9 cellular contexts compared by ENCODE assay signal in genomic region chr4:41360214-41360910, GRCh38.
DNase-seq lines count a peak whose midpoint lies in the region; ATAC-seq and TF ChIP-seq lines count a peak whose summit lies in the region.
"Had no signal": no experiment of that assay in that cellular context is flagged by ENCODE, and none has a peak within 500 bp of the region (broad histone marks: within the 10 kb centered on the region; RNA-seq: fewer than 3 reads in every experiment).

No MANE protein-coding gene starts in this region.

- H3K4me3 ChIP-seq in BJ (ENCODE audit: low read depth, low read length) = peak overlapping the region; percentile 56
- peak overlapping the region; percentile 42 for H3K4me3 ChIP-seq in NT2/D1 (ENCODE audit: insufficient read length, low read depth)
- no peak overlapping the region for H3K4me3 ChIP-seq in endocrine pancreas (ENCODE audit: control insufficient read depth, insufficient read depth, low read length)
- peak overlapping the region; percentile 66 to 91 (median 79) for H3K4me3 ChIP-seq in upper lobe of left lung
- H3K4me3 ChIP-seq in naive thymus-derived CD4-positive, alpha-beta T cell (ENCODE audit: low read length) = no peak overlapping the region

- no peaks in the 10 kb centered on the region for H3K27me3 ChIP-seq in BJ (ENCODE audit: control insufficient read depth, insufficient read depth, low read length)
- H3K27me3 ChIP-seq in NT2/D1 (ENCODE audit: insufficient read depth, insufficient read length) = peaks cover 75% of the 10 kb centered on the region
- H3K27me3 ChIP-seq in endocrine pancreas (ENCODE audit: control insufficient read depth, insufficient read depth, low read length) = no peaks in the 10 kb centered on the region
- H3K27me3 ChIP-seq in upper lobe of left lung = no peaks in the 10 kb centered on the region
- H3K27me3 ChIP-seq in naive thymus-derived CD4-positive, alpha-beta T cell (ENCODE audit: control insufficient read depth in 2 of 2, insufficient read depth in 2 of 2, low read length in 2 of 2) = peaks cover 0 to 3% of the 10 kb centered on the region in 2 donors

- H3K36me3 ChIP-seq in BJ (ENCODE audit: control insufficient read depth, insufficient read depth, low read length) (no peaks in the 10 kb centered on the region), NT2/D1 (ENCODE audit: insufficient read depth, insufficient read length, low read length) (no peaks in the 10 kb centered on the region), endocrine pancreas (ENCODE audit: control insufficient read depth, insufficient read depth, low read length) (no peaks in the 10 kb centered on the region), upper lobe of left lung (no peaks in the 10 kb centered on the region)
- no peaks in the 10 kb centered on the region for H3K36me3 ChIP-seq in naive thymus-derived CD4-positive, alpha-beta T cell (ENCODE audit: control insufficient read depth in 2 of 3, insufficient read depth in 3 of 3, low read length in 3 of 3)

- TF ChIP-seq CTCF in BJ (IDR thresholded peaks at IDR 0.05; ENCODE audit: insufficient read depth, low read depth, low read length) = no peak
- peak in 1 of 6 experiments; percentile 28 for TF ChIP-seq CTCF in upper lobe of left lung (IDR thresholded peaks at IDR 0.05)

- DNase-seq in BJ (ENCODE audit: low read depth) (no peak), NT2/D1 (ENCODE audit: low read depth, low spot score) (no peak), medulla oblongata (ENCODE audit: extremely low spot score) (peak; percentile 79), upper lobe of left lung (peak; percentile 70 to 94)
- DNase-seq in naive thymus-derived CD4-positive, alpha-beta T cell = no peak
- DNase-seq: naive B cell had no signal

- H3K9me3 ChIP-seq in NT2/D1 (ENCODE audit: insufficient read depth, low read length) (no peaks in the 10 kb centered on the region), endocrine pancreas (ENCODE audit: control insufficient read depth, low read length) (no peaks in the 10 kb centered on the region), upper lobe of left lung (no peaks in the 10 kb centered on the region)
- no peaks in the 10 kb centered on the region for H3K9me3 ChIP-seq in naive thymus-derived CD4-positive, alpha-beta T cell (ENCODE audit: control insufficient read depth in 2 of 3, low read length in 3 of 3)

- H3K27me3 Mint-ChIP-seq in naive thymus-derived CD4-positive, alpha-beta T cell = peaks cover 50 to 64% (median 57%) of the 10 kb centered on the region in 5 donors

- peak overlapping the region; percentile 80 to 94 (median 84) for H3K27ac ChIP-seq in upper lobe of left lung
- H3K27ac ChIP-seq in naive thymus-derived CD4-positive, alpha-beta T cell (ENCODE audit: low read depth, low read length) = no peak overlapping the region

- no peaks in the 10 kb centered on the region for H3K4me1 ChIP-seq in NT2/D1 (ENCODE audit: insufficient read depth, insufficient read length)
- H3K4me1 ChIP-seq in endocrine pancreas (ENCODE audit: control insufficient read depth, insufficient read depth, low read length) = peaks cover 5% of the 10 kb centered on the region
- peaks cover 3 to 26% (median 15%) of the 10 kb centered on the region in 4 donors for H3K4me1 ChIP-seq in upper lobe of left lung
- no peaks in the 10 kb centered on the region for H3K4me1 ChIP-seq in naive thymus-derived CD4-positive, alpha-beta T cell (ENCODE audit: control insufficient read depth in 2 of 2, insufficient read depth in 2 of 2, low read length in 2 of 2)

- intact Hi-C loops in naive thymus-derived CD4-positive, alpha-beta T cell (cut with micrococcal nuclease) = no loop called here

- H3K4me1 Mint-ChIP-seq in naive thymus-derived CD4-positive, alpha-beta T cell = peaks cover 0 to 12% (median 0%) of the 10 kb centered on the region in 7 donors

- no peak overlapping the region for H3K27ac Mint-ChIP-seq in naive thymus-derived CD4-positive, alpha-beta T cell
- H3K27ac Mint-ChIP-seq: naive B cell had no signal

- TF ChIP-seq EP300 in upper lobe of left lung (IDR thresholded peaks at IDR 0.05) = no peak

- POLR2A ChIA-PET in BJ (lab: Charles Lee) = interaction anchor here (0.8 kb wide), 1 partner anchor 20 kb away, joined by 5 read pairs; no protein-coding TSS in a partner anchor
- POLR2A ChIA-PET in naive thymus-derived CD4-positive, alpha-beta T cell (lab: Charles Lee) = no interaction called here

- 3% methylated on average over 37 of the region's 91 CpGs; no CpG with 5 or more reads in 1 of the 2 donors for WGBS in upper lobe of left lung, 2 donors

- peak in 3 of 4 donors; percentile 27 to 72 (median 41) for TF ChIP-seq POLR2A in upper lobe of left lung (IDR thresholded peaks at IDR 0.05)

- peaks cover 0 to 13% (median under 1%) of the 10 kb centered on the region in 11 donors for H3K9me3 Mint-ChIP-seq in naive thymus-derived CD4-positive, alpha-beta T cell

- peak; percentile 45 for ATAC-seq in HG03354 (IDR thresholded peaks at IDR 0.05; ENCODE audit: poor library complexity, severe bottlenecking, unreplicated experiment)
- peak; percentile 83 to 90 for ATAC-seq in upper lobe of left lung (ENCODE audit: low FRiP score in 2 of 2)
- no peak for ATAC-seq in naive thymus-derived CD4-positive, alpha-beta T cell
- ATAC-seq in HG03280 (IDR thresholded peaks at IDR 0.05; ENCODE audit: unreplicated experiment) = no peak

- H3K9ac ChIP-seq in NT2/D1 (ENCODE audit: insufficient read length, low read depth) (no peak overlapping the region), endocrine pancreas (ENCODE audit: control insufficient read depth, insufficient read depth, low read length) (peak overlapping the region; percentile 98)

- peak overlapping the region in 1 of 10 donors; percentile 66 for H3K4me3 Mint-ChIP-seq in naive thymus-derived CD4-positive, alpha-beta T cell

- CTCF ChIA-PET in BJ (lab: Yijun Ruan, JAX) = interaction anchor here (0.6 to 3.2 kb wide), 6 partner anchors 10 to 284 kb away, joined by 3 to 11 read pairs (median 4); no protein-coding TSS in a partner anchor
- CTCF ChIA-PET in naive thymus-derived CD4-positive, alpha-beta T cell (lab: Charles Lee) = no interaction called here

- peaks cover 0 to 4% (median 0%) of the 10 kb centered on the region in 5 donors for H3K36me3 Mint-ChIP-seq in naive thymus-derived CD4-positive, alpha-beta T cell

Comparison
In these comparisons a context has a peak if more than half of its experiments do, and no peak if none do; other contexts are left out.
1. DNase-seq: peak in medulla oblongata (single experiment) and upper lobe of left lung (2 of 2); none in BJ (single experiment), NT2/D1 (single experiment) and naive thymus-derived CD4-positive, alpha-beta T cell (0 of 9).
2. H3K4me3 ChIP-seq: peak in BJ (single experiment), NT2/D1 (single experiment) and upper lobe of left lung (4 of 4); none in endocrine pancreas (single experiment) and naive thymus-derived CD4-positive, alpha-beta T cell (single experiment).
3. ATAC-seq: peak in HG03354 (single experiment) and upper lobe of left lung (2 of 2); none in naive thymus-derived CD4-positive, alpha-beta T cell (single experiment) and HG03280 (single experiment).